In the genomic region with DNA sequence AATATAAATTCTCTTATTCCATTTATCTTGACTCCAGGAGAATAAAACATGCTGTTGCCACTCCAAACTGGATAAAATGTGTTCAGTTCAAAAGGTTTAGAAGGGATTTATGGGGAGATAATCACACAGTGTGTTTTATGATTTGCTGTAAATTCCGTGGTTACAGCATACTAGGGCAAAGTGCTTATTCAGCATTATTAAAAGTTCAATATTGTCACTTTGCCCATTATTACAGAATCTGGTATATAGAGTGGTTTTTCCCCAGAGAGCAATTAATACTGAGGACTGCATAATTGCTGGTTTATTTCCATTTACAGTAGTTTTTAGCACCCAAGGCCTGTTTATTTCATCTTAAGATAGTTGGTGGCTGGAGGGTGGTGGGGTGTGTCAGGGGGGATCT, we compare ENCODE assay signal across 29 cellular contexts.
DNase-seq lines count a peak whose midpoint lies in the region; ATAC-seq, FAIRE-seq and TF ChIP-seq lines count a peak whose summit lies in the region.
"Had no signal": no experiment of that assay in that cellular context is flagged by ENCODE, and none has a peak within 500 bp of the region (broad histone marks: within the 10 kb centered on the region; RNA-seq: fewer than 3 reads in every experiment).

No MANE protein-coding gene starts in this region.

- H3K79me2 ChIP-seq in H1 (ENCODE audit: control insufficient read depth in 1 of 2, insufficient read depth in 2 of 2, low read length in 2 of 2): no peaks in the 10 kb centered on the region
- no peaks in the 10 kb centered on the region for H3K79me2 ChIP-seq in mammary epithelial cell (ENCODE audit: insufficient read depth, low read length)

- POLR2A ChIA-PET in A549 (lab: Yijun Ruan, JAX) (no interaction called here), A673 (lab: Charles Lee; ENCODE audit: low non-redundant PET) (no interaction called here), H1 (lab: Charles Lee; ENCODE audit: partially characterized antibody) (no interaction called here)

- H3K36me3 ChIP-seq in A673 (ENCODE audit: insufficient read depth, low read length, poor library complexity, severe bottlenecking): no peaks in the 10 kb centered on the region
- H3K36me3 ChIP-seq in SK-N-MC (ENCODE audit: insufficient read depth, low read length): no peaks in the 10 kb centered on the region
- no peaks in the 10 kb centered on the region for H3K36me3 ChIP-seq in H1 (ENCODE audit: control insufficient read depth in 2 of 4, insufficient read depth in 4 of 4, low read length in 3 of 4)
- H3K36me3 ChIP-seq in mammary epithelial cell (ENCODE audit: insufficient read depth, low read length): no peaks in the 10 kb centered on the region
- H3K36me3 ChIP-seq: BE2C, BLaER1 had no signal

- H3K9ac ChIP-seq in SK-N-MC (ENCODE audit: insufficient read length) (no peak overlapping the region), H1 (replicated peaks in 1 of 4; ENCODE audit: extremely low read depth in 1 of 4, low read depth in 3 of 4, low read length in 3 of 4) (no peak overlapping the region), mammary epithelial cell (ENCODE audit: insufficient read depth, low read length) (no peak overlapping the region)
- H3K9ac ChIP-seq: BLaER1 had no signal

- no peaks in the 10 kb centered on the region for H3K4me1 Mint-ChIP-seq in activated naive CD4-positive, alpha-beta T cell treated with anti-CD3 and anti-CD28 coated beads, Interleukin-2, amount 10 ng/mL, durations not matched to agents 7 days and 5 days
- H3K4me1 Mint-ChIP-seq: CD14-positive monocyte; CD4-positive, alpha-beta memory T cell; CD4-positive, CD25-positive, alpha-beta regulatory T cell; CD8-positive, alpha-beta memory T cell had no signal

- H3K4me2 ChIP-seq in A549 (no peak overlapping the region), H1 (ENCODE audit: insufficient read depth in 1 of 2, low read depth in 2 of 2, low read length in 2 of 2) (no peak overlapping the region), mammary epithelial cell (ENCODE audit: insufficient read depth, low read depth, low read length) (no peak overlapping the region)
- H3K4me2 ChIP-seq: BLaER1 had no signal

- ATAC-seq in A549 (no peak), GM18511 (IDR thresholded peaks at IDR 0.05; ENCODE audit: unreplicated experiment) (no peak)
- ATAC-seq: GM12878 had no signal

- dilution Hi-C loops in mammary epithelial cell (cut with HindIII; ENCODE audit: low sequenced_read_pairs): no loop called here

- no peak overlapping the region for H3K14ac ChIP-seq in H1 (ENCODE audit: insufficient read length)

- no peak overlapping the region for H4K91ac ChIP-seq in H1 (replicated peaks; ENCODE audit: insufficient read length, low read length)

- H3K4me3 ChIP-seq in A549: no peak overlapping the region
- H3K4me3 ChIP-seq in A673 (ENCODE audit: low read depth, low read length, poor library complexity, severe bottlenecking): no peak overlapping the region
- peak overlapping the region; percentile 56 for H3K4me3 ChIP-seq in SK-N-MC
- H3K4me3 ChIP-seq in H1 (ENCODE audit: extremely low read depth in 1 of 4, insufficient read depth in 2 of 4, low read depth in 3 of 4, low read length in 4 of 4): no peak overlapping the region
- H3K4me3 ChIP-seq in mammary epithelial cell (replicated peaks in 1 of 3; ENCODE audit: insufficient read depth in 1 of 3, low read depth in 2 of 3, low read length in 3 of 3): no peak overlapping the region
- H3K4me3 ChIP-seq: BLaER1, GM12878 had no signal

- DNase-seq in A549 (ENCODE audit: low read depth in 1 of 2, low spot score in 1 of 2) (no peak), A673 (ENCODE audit: low spot score) (peak; percentile 55), SK-N-MC (ENCODE audit: low read depth, low spot score) (peak; percentile 72), H1 (ENCODE audit: low read depth in 1 of 2, low spot score in 2 of 2) (no peak), mammary epithelial cell (no peak)
- DNase-seq in activated naive CD4-positive, alpha-beta T cell treated with anti-CD3 and anti-CD28 coated beads, Interleukin-2, amount 10 ng/mL, durations not matched to agents 7 days and 5 days: no peak
- no peak for DNase-seq in stimulated activated CD4-positive, alpha-beta T cell treated with anti-CD3 and anti-CD28 coated beads, Interleukin-4, amount 100 ng/mL, for 4 hours
- DNase-seq: 8988T; ACHN; BE2C; C1 segment of cervical spinal cord; CD4-positive, alpha-beta memory T cell; CD4-positive, CD25-positive, alpha-beta regulatory T cell; CD8-positive, alpha-beta memory T cell; COR-L47; DMS 273 treated with DMSO at 0.1 percent for 48 hours; DMS153; DMS53; DMS79; DND-41; EL; GDM1 had no signal

- no peak overlapping the region for H2BK15ac ChIP-seq in H1 (ENCODE audit: low read length)

- FAIRE-seq in A549 (lab: Jason Lieb, UNC): no peak
- FAIRE-seq in H1 (lab: Jason Lieb, UNC): no peak
- FAIRE-seq: A204.1, GM12878, GM12892, GM18507 had no signal

- H2BK120ac ChIP-seq in H1 (replicated peaks; ENCODE audit: low read depth, low read length): no peak overlapping the region

- H3K4ac ChIP-seq in H1 (replicated peaks; ENCODE audit: insufficient read length, low read depth, low read length): no peak overlapping the region

- TF ChIP-seq POLR2A in A549 (IDR thresholded peaks at IDR 0.05; ENCODE audit: low read length) (no peak), H1 (IDR thresholded peaks at IDR 0.05; ENCODE audit: control extremely low read depth in 1 of 2, low read depth in 2 of 2, low read length in 2 of 2) (no peak)

- no peaks in the 10 kb centered on the region for H3K23me2 ChIP-seq in H1 (ENCODE audit: low read depth, low read length)

- H2BK12ac ChIP-seq in H1 (ENCODE audit: low read depth, low read length): no peak overlapping the region

- H2AK5ac ChIP-seq in H1 (ENCODE audit: low read depth, low read length): no peak overlapping the region

- no peak overlapping the region for H3K4me3 Mint-ChIP-seq in activated naive CD4-positive, alpha-beta T cell treated with anti-CD3 and anti-CD28 coated beads, Interleukin-2, amount 10 ng/mL, durations not matched to agents 7 days and 5 days
- H3K4me3 Mint-ChIP-seq: CD14-positive monocyte; CD4-positive, alpha-beta memory T cell; CD4-positive, CD25-positive, alpha-beta regulatory T cell; CD8-positive, alpha-beta memory T cell had no signal

- no TSS peak for BruUV-seq in A673 (replicated peaks; lab: Mats Ljungman, UMichigan)
- no TSS peak for BruUV-seq in mammary epithelial cell (replicated peaks; lab: Mats Ljungman, UMichigan)

- CTCF ChIA-PET in A549 (lab: Yijun Ruan, JAX) (interaction anchor here (0.8 kb wide), 1 partner anchor 25 kb away, joined by 3 read pairs; no protein-coding TSS in a partner anchor), A673 (lab: Charles Lee) (no interaction called here), H1 (lab: Charles Lee; ENCODE audit: partially characterized antibody) (no interaction called here), mammary epithelial cell (lab: Charles Lee; ENCODE audit: low non-redundant PET) (no interaction called here)
- CTCF ChIA-PET in activated naive CD4-positive, alpha-beta T cell treated with anti-CD3 and anti-CD28 coated beads, Interleukin-2, amount 10 ng/mL, durations not matched to agents 7 days and 5 days (lab: Charles Lee): no interaction called here

- H3K18ac ChIP-seq in H1 (ENCODE audit: extremely low read depth, low read length): no peak overlapping the region

- H3K4me1 ChIP-seq in A549 (no peaks in the 10 kb centered on the region), A673 (ENCODE audit: insufficient read depth, low read length, poor library complexity, severe bottlenecking) (peaks cover 8% of the 10 kb centered on the region), H1 (replicated peaks in 1 of 4; ENCODE audit: control insufficient read depth in 3 of 4, insufficient read depth in 4 of 4, low read length in 3 of 4) (no peaks in the 10 kb centered on the region), mammary epithelial cell (ENCODE audit: insufficient read depth, low read length) (no peaks in the 10 kb centered on the region)
- H3K4me1 ChIP-seq: BE2C, BLaER1 had no signal

- H4K20me1 ChIP-seq in H1 (replicated peaks in 1 of 2; ENCODE audit: control insufficient read depth in 1 of 2, insufficient read depth in 2 of 2, low read length in 2 of 2): no peaks in the 10 kb centered on the region
- no peaks in the 10 kb centered on the region for H4K20me1 ChIP-seq in mammary epithelial cell (ENCODE audit: insufficient read depth, low read length)
- H4K20me1 ChIP-seq: BLaER1 had no signal

- no peak overlapping the region for H2BK5ac ChIP-seq in H1 (ENCODE audit: low read depth, low read length)

- no peaks in the 10 kb centered on the region for H3K27me3 Mint-ChIP-seq in activated naive CD4-positive, alpha-beta T cell treated with anti-CD3 and anti-CD28 coated beads, Interleukin-2, amount 10 ng/mL, durations not matched to agents 7 days and 5 days
- H3K27me3 Mint-ChIP-seq: CD4-positive, alpha-beta memory T cell; CD4-positive, CD25-positive, alpha-beta regulatory T cell; CD8-positive, alpha-beta memory T cell had no signal

- no peaks in the 10 kb centered on the region for H3K36me3 Mint-ChIP-seq in activated naive CD4-positive, alpha-beta T cell treated with anti-CD3 and anti-CD28 coated beads, Interleukin-2, amount 10 ng/mL, durations not matched to agents 7 days and 5 days
- H3K36me3 Mint-ChIP-seq: CD14-positive monocyte; CD4-positive, alpha-beta memory T cell; CD4-positive, CD25-positive, alpha-beta regulatory T cell; CD8-positive, alpha-beta memory T cell had no signal

- H4K8ac ChIP-seq in H1 (ENCODE audit: extremely low read depth, insufficient read depth, low read length): no peak overlapping the region

- H3K9me3 Mint-ChIP-seq in activated naive CD4-positive, alpha-beta T cell treated with anti-CD3 and anti-CD28 coated beads, Interleukin-2, amount 10 ng/mL, durations not matched to agents 7 days and 5 days: peaks cover 19% of the 10 kb centered on the region

- H3K27ac Mint-ChIP-seq in activated naive CD4-positive, alpha-beta T cell treated with anti-CD3 and anti-CD28 coated beads, Interleukin-2, amount 10 ng/mL, durations not matched to agents 7 days and 5 days: no peak overlapping the region
- H3K27ac Mint-ChIP-seq: CD14-positive monocyte; CD4-positive, CD25-positive, alpha-beta regulatory T cell; CD8-positive, alpha-beta memory T cell had no signal

- H3K23ac ChIP-seq in H1 (ENCODE audit: insufficient read length): no peak overlapping the region

- no peak for TF ChIP-seq RAD21 in A549 (conservative IDR thresholded peaks at IDR 0.05 in 1 of 2, IDR thresholded peaks at IDR 0.05 in 1 of 2)
- no peak for TF ChIP-seq RAD21 in H1 (IDR thresholded peaks at IDR 0.05 in 1 of 2, conservative IDR thresholded peaks at IDR 0.05 in 1 of 2; ENCODE audit: low read depth in 2 of 2, low read length in 2 of 2)

- H3K56ac ChIP-seq in H1 (replicated peaks; ENCODE audit: insufficient read length, low read depth, low read length): no peak overlapping the region

- no peak overlapping the region for H4K5ac ChIP-seq in H1 (ENCODE audit: insufficient read length, low read depth, low read length)

- H3K27ac ChIP-seq in A549 (no peak overlapping the region), A673 (ENCODE audit: low read depth, low read length, poor library complexity, severe bottlenecking) (no peak overlapping the region), SK-N-MC (peak overlapping the region; percentile 66), H1 (ENCODE audit: low read depth, low read length) (no peak overlapping the region), mammary epithelial cell (ENCODE audit: insufficient read depth, low read depth, low read length) (no peak overlapping the region)
- H3K27ac ChIP-seq: BLaER1 had no signal

- H2BK20ac ChIP-seq in H1 (ENCODE audit: low read length): no peak overlapping the region

- H2AFZ ChIP-seq in H1 (ENCODE audit: low read length): no peak overlapping the region
- no peak overlapping the region for H2AFZ ChIP-seq in mammary epithelial cell (ENCODE audit: low read depth, low read length)

- TF ChIP-seq CTCF in A549 (IDR thresholded peaks at IDR 0.05) (no peak), A673 (conservative IDR thresholded peaks at IDR 0.05; ENCODE audit: low read depth, low read length) (no peak), H1 (IDR thresholded peaks at IDR 0.05; ENCODE audit: control extremely low read depth in 1 of 3, insufficient read depth in 1 of 3, low read depth in 1 of 3, low read length in 3 of 3) (no peak), mammary epithelial cell (conservative IDR thresholded peaks at IDR 0.05 in 1 of 2, IDR thresholded peaks at IDR 0.05 in 1 of 2; ENCODE audit: extremely low read depth in 1 of 2, insufficient read depth in 1 of 2, low read depth in 1 of 2, low read length in 2 of 2) (no peak)

- intact Hi-C loops in A673 (cut with micrococcal nuclease; ENCODE audit: unreplicated experiment): no loop called here
- intact Hi-C loops in mammary epithelial cell (cut with micrococcal nuclease): no loop called here

- H3K79me1 ChIP-seq in H1 (ENCODE audit: low read depth, low read length): no peaks in the 10 kb centered on the region

- no peak for TF ChIP-seq EP300 in A549 (IDR thresholded peaks at IDR 0.05)
- no peak for TF ChIP-seq EP300 in H1 (IDR thresholded peaks at IDR 0.05; ENCODE audit: borderline replicate concordance in 1 of 2, low read depth in 2 of 2, low read length in 2 of 2)

- H3K9me3 ChIP-seq in A549: no peaks in the 10 kb centered on the region; the same call in 2 of the 3 replicates
- H3K9me3 ChIP-seq in A673 (ENCODE audit: low read depth, low read length, poor library complexity, severe bottlenecking): peaks cover 16% of the 10 kb centered on the region
- no peaks in the 10 kb centered on the region for H3K9me3 ChIP-seq in SK-N-MC (ENCODE audit: low read depth, low read length)
- H3K9me3 ChIP-seq in H1 (ENCODE audit: insufficient read depth in 2 of 2, low read depth in 1 of 2, low read length in 1 of 2): peaks cover 0 to 2% of the 10 kb centered on the region in 2 experiments; a peak in 1 of 4 replicates
- peaks cover 4% of the 10 kb centered on the region for H3K9me3 ChIP-seq in mammary epithelial cell (replicated peaks; ENCODE audit: insufficient read depth, low read length)
- H3K9me3 ChIP-seq: BE2C had no signal

- H3K27me3 ChIP-seq in A673 (replicated peaks; ENCODE audit: insufficient read depth, low read depth, low read length, poor library complexity) (no peaks in the 10 kb centered on the region), H1 (replicated peaks in 1 of 4; ENCODE audit: control insufficient read depth in 3 of 4, extremely low read depth in 1 of 4, insufficient read depth in 3 of 4, low read length in 3 of 4) (no peaks in the 10 kb centered on the region), mammary epithelial cell (ENCODE audit: insufficient read depth, low read length) (no peaks in the 10 kb centered on the region)
- H3K27me3 ChIP-seq: BE2C, BLaER1 had no signal

- in situ Hi-C loops in mammary epithelial cell (cut with MboI; ENCODE audit: low sequenced_read_pairs in 2 of 2): no loop called here

- WGBS in A549 (ENCODE audit: missing lambda C conversion rate): 0% methylated on average over 1 of the region's 1 CpG
- 93% methylated on average over 1 of the region's 1 CpG; no CpG with 5 or more reads in 1 of the 2 experiments for WGBS in H1 (ENCODE audit: extremely low coverage in 1 of 2, insufficient coverage in 1 of 2, insufficient read length in 1 of 2, insufficient replicate concordance in 2 of 2, low coverage in 1 of 2, low lambda C conversion rate in 2 of 2, missing lambda C conversion rate in 1 of 2), 2 experiments
- WGBS in mammary epithelial cell (ENCODE audit: low coverage, missing lambda C conversion rate): 0% methylated on average over 1 of the region's 1 CpG

Comparison
In these comparisons a context has a peak if more than half of its experiments do, and no peak if none do; other contexts are left out.
1. DNase-seq: peak in A673 (single experiment) and SK-N-MC (single experiment); none in A549 (0 of 2), H1 (0 of 2), activated naive CD4-positive, alpha-beta T cell treated with anti-CD3 and anti-CD28 coated beads, Interleukin-2, amount 10 ng/mL, durations not matched to agents 7 days and 5 days (single experiment), stimulated activated CD4-positive, alpha-beta T cell treated with anti-CD3 and anti-CD28 coated beads, Interleukin-4, amount 100 ng/mL, for 4 hours (0 of 2) and mammary epithelial cell (single experiment).